20 cellular contexts compared by ENCODE assay signal in genomic region chr17:30429155-30429554, GRCh38. TPM values are rescaled to one million over a fixed set of nuclear protein-coding genes. Genes with fewer than 3 reads are reported as not detected.
DNase-seq lines count a peak whose midpoint lies in the region; ATAC-seq and TF ChIP-seq lines count a peak whose summit lies in the region.
"Had no signal": no experiment of that assay in that cellular context is flagged by ENCODE, and none has a peak within 500 bp of the region (broad histone marks: within the 10 kb centered on the region; RNA-seq: fewer than 3 reads in every experiment).

No MANE protein-coding gene starts in this region.

- H3K4me3 ChIP-seq in ascending aorta (no peak overlapping the region), sigmoid colon (no peak overlapping the region)
- H3K4me3 ChIP-seq: BLaER1 treated with 17β-estradiol and CSF1 and Interleukin-3, amounts not matched to agents 10 nM and 100 nM had no signal

- peak; percentile 84 for DNase-seq in EH (ENCODE audit: low read depth)
- no peak for DNase-seq in ascending aorta (ENCODE audit: low spot score in 2 of 2)
- DNase-seq in fibroblast of the conjunctiva (ENCODE audit: low read depth) = peak; percentile 10
- DNase-seq in sigmoid colon = no peak
- DNase-seq in activated T-cell treated with anti-CD3 and anti-CD28 coated beads, Interleukin-2, amount 50 U/mL, for 48 hours = no peak
- no peak for DNase-seq in activated T-cell treated with anti-CD3 and anti-CD28 coated beads for 4 hours
- DNase-seq: activated gamma-delta T cell treated with Interleukin-2 at 50 U/mL for 16 hours; aorta; erythroblast; GF-D8; GOT3; hypothalamus; NCI-H1092 treated with DMSO at 0.1 percent for 48 hours; NCI-H69; occipital lobe; stimulated activated CD4-positive, alpha-beta T cell treated with anti-CD3 and anti-CD28 coated beads, Interleukin-2, amount 100 ng/mL, for 24 hours had no signal

- H3K4me1 ChIP-seq in ascending aorta (peaks cover 3 to 16% of the 10 kb centered on the region in 2 donors), sigmoid colon (peaks cover 0 to 12% (median 10%) of the 10 kb centered on the region in 4 donors)

- WGBS in sigmoid colon, 2 donors = 90 to 98% methylated on average over 1 of the region's 1 CpG

- no peaks in the 10 kb centered on the region for H3K27me3 ChIP-seq in ascending aorta
- no peaks in the 10 kb centered on the region for H3K27me3 ChIP-seq in sigmoid colon
- H3K27me3 ChIP-seq: BLaER1 treated with 17β-estradiol and CSF1 and Interleukin-3, amounts not matched to agents 10 nM and 100 nM had no signal

- TF ChIP-seq EP300 in sigmoid colon (IDR thresholded peaks at IDR 0.05) = no peak

- no peak for TF ChIP-seq POLR2A in sigmoid colon (IDR thresholded peaks at IDR 0.05)

- ATAC-seq in GM21515 (IDR thresholded peaks at IDR 0.05; ENCODE audit: unreplicated experiment) (no peak), HG03095 (IDR thresholded peaks at IDR 0.05; ENCODE audit: unreplicated experiment) (no peak)
- ATAC-seq: activated CD4-positive, CD25-positive, alpha-beta regulatory T cell treated with anti-CD3 and anti-CD28 coated beads, Interleukin-2, amount 50 U/mL, for 24 hours had no signal

- TF ChIP-seq CTCF in ascending aorta (IDR thresholded peaks at IDR 0.05) (no peak), sigmoid colon (IDR thresholded peaks at IDR 0.05) (no peak)

- H3K9me3 ChIP-seq in ascending aorta (no peaks in the 10 kb centered on the region), sigmoid colon (no peaks in the 10 kb centered on the region)
- H3K9me3 ChIP-seq: BLaER1 treated with 17β-estradiol and CSF1 and Interleukin-3, amounts not matched to agents 10 nM and 100 nM had no signal

- peak overlapping the region; percentile 68 to 76 for H3K27ac ChIP-seq in ascending aorta
- peak overlapping the region in 3 of 4 donors; percentile 10 to 63 (median 49) for H3K27ac ChIP-seq in sigmoid colon
- H3K27ac ChIP-seq: BLaER1 treated with 17β-estradiol and CSF1 and Interleukin-3, amounts not matched to agents 10 nM and 100 nM had no signal

- intact Hi-C loops in ascending aorta (cut with DNase I) (loop anchor here (5.0 kb wide), 1 partner anchor 52 kb away; the partner anchor contains the start of gene CPD), sigmoid colon (cut with DNase I) (no loop called here)

- H3K36me3 ChIP-seq in ascending aorta (peaks cover 3 to 23% of the 10 kb centered on the region in 2 donors), sigmoid colon (peaks cover 0 to 45% (median 10%) of the 10 kb centered on the region in 4 donors)

RNA-seq across cellular contexts. Expression of gene GOSR1, which starts 48.1 kb away (rescaled TPM):
- total RNA-seq in ascending aorta (33.0 TPM), sigmoid colon (10 to 100 TPM; 28.2 to 51.3 (median 46.3) TPM)
- 10 to 100 TPM; 11.4 to 22.3 (median 14.6) TPM for polyA plus RNA-seq in sigmoid colon

RNA-seq across cellular contexts. Expression of gene CPD, which starts 50.4 kb away (rescaled TPM):
- total RNA-seq in ascending aorta = 141 TPM
- total RNA-seq in sigmoid colon = 10 to 100 TPM; 33.7 to 99.5 (median 42.2) TPM
- 10 to 100 TPM in 1 of 3 donors, 1 to 10 TPM in 2; 3.9 to 13.7 (median 6.6) TPM for polyA plus RNA-seq in sigmoid colon

Comparison
In these comparisons a context has a peak if more than half of its experiments do, and no peak if none do; other contexts are left out.
1. DNase-seq: peak in EH (single experiment) and fibroblast of the conjunctiva (single experiment); none in ascending aorta (0 of 2), sigmoid colon (single experiment), activated T-cell treated with anti-CD3 and anti-CD28 coated beads, Interleukin-2, amount 50 U/mL, for 48 hours (0 of 2) and activated T-cell treated with anti-CD3 and anti-CD28 coated beads for 4 hours (single experiment).